Comparison of ENCODE assay signal across 20 cellular contexts in the genomic region with DNA sequence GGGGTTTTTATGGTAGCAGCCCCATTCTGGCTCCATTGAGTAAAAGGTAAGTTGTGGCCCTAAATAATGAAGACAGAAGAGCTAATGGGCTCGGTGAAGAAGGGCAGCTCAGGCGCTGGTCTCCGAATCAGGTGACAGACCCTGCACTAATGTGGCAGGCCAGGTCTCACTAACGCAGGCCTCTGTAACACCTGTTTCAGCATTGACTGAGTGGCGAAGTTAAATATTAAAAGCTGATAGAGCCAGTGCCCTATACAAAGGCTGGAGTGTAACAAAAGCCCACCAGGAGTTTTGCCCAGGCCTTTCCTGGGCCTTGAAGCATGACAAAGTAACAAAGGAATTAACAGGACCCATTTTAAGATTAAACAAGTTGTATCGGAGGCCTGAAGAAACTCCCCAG. TPM values are rescaled to one million over a fixed set of nuclear protein-coding genes. Genes with fewer than 3 reads are reported as not detected.
DNase-seq lines count a peak whose midpoint lies in the region; ATAC-seq and TF ChIP-seq lines count a peak whose summit lies in the region.
"Had no signal": no experiment of that assay in that cellular context is flagged by ENCODE, and none has a peak within 500 bp of the region (broad histone marks: within the 10 kb centered on the region; RNA-seq: fewer than 3 reads in every experiment).

No MANE protein-coding gene starts in this region.

- H3K9me3 Mint-ChIP-seq in activated naive CD8-positive, alpha-beta T cell (ENCODE audit: low read depth) = no peaks in the 10 kb centered on the region
- no peaks in the 10 kb centered on the region for H3K9me3 Mint-ChIP-seq in activated naive CD8-positive, alpha-beta T cell treated with anti-CD3 and anti-CD28 coated beads for 36 hours
- H3K9me3 Mint-ChIP-seq in WTC11 (no peaks in the 10 kb centered on the region), nephron progenitor cell (no peaks in the 10 kb centered on the region), type B pancreatic cell (no peaks in the 10 kb centered on the region)

- peaks cover 41% of the 10 kb centered on the region for H3K4me1 Mint-ChIP-seq in activated naive CD8-positive, alpha-beta T cell (ENCODE audit: low read depth)
- peaks cover 39% of the 10 kb centered on the region for H3K4me1 Mint-ChIP-seq in activated naive CD8-positive, alpha-beta T cell treated with anti-CD3 and anti-CD28 coated beads for 36 hours
- H3K4me1 Mint-ChIP-seq in WTC11 (peaks cover 8% of the 10 kb centered on the region), nephron progenitor cell (peaks cover 25% of the 10 kb centered on the region), type B pancreatic cell (ENCODE audit: unreplicated experiment) (peaks cover 8% of the 10 kb centered on the region)

- DNase-seq in activated naive CD8-positive, alpha-beta T cell treated with anti-CD3 and anti-CD28 coated beads for 36 hours = no peak
- DNase-seq in WTC11 (ENCODE audit: low spot score) = no peak
- DNase-seq in nephron progenitor cell = no peak
- no peak for DNase-seq in type B pancreatic cell (ENCODE audit: extremely low spot score, unreplicated experiment)
- no peak for DNase-seq in sciatic nerve (ENCODE audit: low spot score)
- DNase-seq in NCI-H345 (lab: John Stamatoyannopoulos, UW) = no peak
- DNase-seq: activated naive CD4-positive, alpha-beta T cell treated with anti-CD3 and anti-CD28 coated beads, Interleukin-2, amount 50 U/mL, for 16 hours; Calu3; NCI-H1417; NCI-H2107; NCI-H510A; SHP77 treated with DMSO at 0.1 percent for 48 hours; stimulated activated CD4-positive, alpha-beta T cell treated with anti-CD3 and anti-CD28 coated beads, Interleukin-12 subunit alpha, Interleukin-12 subunit beta, amount 100 ng/mL, for 4 hours; stimulated activated CD4-positive, alpha-beta T cell treated with anti-CD3 and anti-CD28 coated beads, Interleukin-4, amount 100 ng/mL, for 24 hours; stimulated activated naive CD8-positive, alpha-beta T cell treated with anti-CD3 and anti-CD28 coated beads, Interleukin-15, Interleukin-2, amounts not matched to agents 100 U/mL and 50 U/mL, for 24 hours had no signal

- no peak overlapping the region for H3K4me3 Mint-ChIP-seq in activated naive CD8-positive, alpha-beta T cell
- no peak overlapping the region for H3K4me3 Mint-ChIP-seq in activated naive CD8-positive, alpha-beta T cell treated with anti-CD3 and anti-CD28 coated beads for 36 hours
- H3K4me3 Mint-ChIP-seq in WTC11 = no peak overlapping the region
- H3K4me3 Mint-ChIP-seq in nephron progenitor cell = no peak overlapping the region
- H3K4me3 Mint-ChIP-seq in type B pancreatic cell = no peak overlapping the region

- peak overlapping the region; percentile 34 for H3K27ac Mint-ChIP-seq in activated naive CD8-positive, alpha-beta T cell
- H3K27ac Mint-ChIP-seq in activated naive CD8-positive, alpha-beta T cell treated with anti-CD3 and anti-CD28 coated beads for 36 hours = no peak overlapping the region
- peak overlapping the region; percentile 65; the same call in 1 of the 2 replicates for H3K27ac Mint-ChIP-seq in WTC11
- peak overlapping the region; percentile 68 for H3K27ac Mint-ChIP-seq in nephron progenitor cell
- peak overlapping the region; percentile 56 for H3K27ac Mint-ChIP-seq in type B pancreatic cell

- TF ChIP-seq CTCF in WTC11 (IDR thresholded peaks at IDR 0.05) (no peak), nephron progenitor cell (IDR thresholded peaks at IDR 0.05) (no peak), type B pancreatic cell (conservative IDR thresholded peaks at IDR 0.05) (no peak)

- POLR2A ChIA-PET in WTC11 (lab: Charles Lee) = no interaction called here

- no peak for ATAC-seq in WTC11
- no peak for ATAC-seq in HG03097 (IDR thresholded peaks at IDR 0.05; ENCODE audit: low FRiP score, unreplicated experiment)
- ATAC-seq in sciatic nerve = no peak
- ATAC-seq: activated CD4-positive, CD25-positive, alpha-beta regulatory T cell treated with anti-CD3 and anti-CD28 coated beads, Interleukin-2, amount 50 U/mL, for 24 hours; Panc1; right cardiac atrium; stimulated activated naive CD8-positive, alpha-beta T cell treated with anti-CD3 and anti-CD28 coated beads, Interleukin-15, Interleukin-2, amounts not matched to agents 100 U/mL and 50 U/mL, for 24 hours had no signal

- CTCF ChIA-PET in WTC11 (lab: Charles Lee) = interaction anchor here (0.6 to 3.8 kb wide), 8 partner anchors 9 to 91 kb away, joined by 3 to 21 read pairs (median 4); no protein-coding TSS in a partner anchor

- H3K27me3 Mint-ChIP-seq in activated naive CD8-positive, alpha-beta T cell = no peaks in the 10 kb centered on the region
- no peaks in the 10 kb centered on the region for H3K27me3 Mint-ChIP-seq in activated naive CD8-positive, alpha-beta T cell treated with anti-CD3 and anti-CD28 coated beads for 36 hours
- H3K27me3 Mint-ChIP-seq in WTC11 (ENCODE audit: low read depth) = no peaks in the 10 kb centered on the region; the same call in 1 of the 2 replicates
- peaks cover 10% of the 10 kb centered on the region for H3K27me3 Mint-ChIP-seq in nephron progenitor cell (ENCODE audit: low read depth, poor library complexity)
- H3K27me3 Mint-ChIP-seq in type B pancreatic cell = no peaks in the 10 kb centered on the region

- no peaks in the 10 kb centered on the region for H3K36me3 Mint-ChIP-seq in activated naive CD8-positive, alpha-beta T cell
- H3K36me3 Mint-ChIP-seq in activated naive CD8-positive, alpha-beta T cell treated with anti-CD3 and anti-CD28 coated beads for 36 hours = no peaks in the 10 kb centered on the region
- no peaks in the 10 kb centered on the region for H3K36me3 Mint-ChIP-seq in WTC11
- no peaks in the 10 kb centered on the region for H3K36me3 Mint-ChIP-seq in nephron progenitor cell (ENCODE audit: low read depth)
- H3K36me3 Mint-ChIP-seq in type B pancreatic cell = no peaks in the 10 kb centered on the region

- intact Hi-C loops in sciatic nerve (cut with DNase I) = no loop called here

TF ChIP-seq in WTC11, 78 proteins besides CTCF, POLR2A, EP300 and RAD21:
- no peak for TF ChIP-seq SMAD4 (CRISPR knock-in tag; IDR thresholded peaks at IDR 0.05)
TF ChIP-seq in WTC11: peak in this region for 0.

RNA-seq across cellular contexts. Expression of a gene that starts 19.2 kb away (rescaled TPM):
- 100 to 1,000 TPM; 134 to 137 TPM for total RNA-seq in activated naive CD8-positive, alpha-beta T cell treated with anti-CD3 and anti-CD28 coated beads for 36 hours
- total RNA-seq in WTC11 (2021) = 45.1 to 52.9 TPM (median 46.7 TPM) in 3 replicates
- total RNA-seq in type B pancreatic cell (ENCODE audit: low replicate concordance) = 48.4 and 51.3 TPM in 2 replicates
- 40.0 TPM for total RNA-seq in sciatic nerve

RNA-seq across cellular contexts. Expression of a gene that starts 39.9 kb away (rescaled TPM):
- 10 to 100 TPM; 21.7 to 22.2 TPM for total RNA-seq in activated naive CD8-positive, alpha-beta T cell treated with anti-CD3 and anti-CD28 coated beads for 36 hours
- 10.8 to 17.9 TPM (median 14.0 TPM) in 3 replicates for total RNA-seq in WTC11 (2021)
- 6.3 and 16.9 TPM in 2 replicates for total RNA-seq in type B pancreatic cell (ENCODE audit: low replicate concordance)
- 30.4 TPM for total RNA-seq in sciatic nerve
